19 cellular contexts compared by ENCODE assay signal in genomic region chr19:52217576-52217975, GRCh38. TPM values are rescaled to one million over a fixed set of nuclear protein-coding genes. Genes with fewer than 3 reads are reported as not detected.
DNase-seq lines count a peak whose midpoint lies in the region; ATAC-seq, FAIRE-seq and TF ChIP-seq lines count a peak whose summit lies in the region.
"Had no signal": no experiment of that assay in that cellular context is flagged by ENCODE, and none has a peak within 500 bp of the region (broad histone marks: within the 10 kb centered on the region; RNA-seq: fewer than 3 reads in every experiment).

No MANE protein-coding gene starts in this region.

- H3K9me1 ChIP-seq in K562 (ENCODE audit: control insufficient read depth, insufficient read depth, low read length): no peaks in the 10 kb centered on the region

- no peak overlapping the region for H2BK12ac ChIP-seq in mesenchymal stem cell (ENCODE audit: low read length in 2 of 2)

- no peak overlapping the region for H3K4me3 Mint-ChIP-seq in stimulated activated naive CD8-positive, alpha-beta T cell treated with anti-CD3 and anti-CD28 coated beads, Interleukin-15, amount 100 ng/mL, for 72 hours
- H3K4me3 Mint-ChIP-seq: CD4-positive, alpha-beta memory T cell; HFFc6 had no signal

- no peaks in the 10 kb centered on the region for H3K4me1 Mint-ChIP-seq in stimulated activated naive CD8-positive, alpha-beta T cell treated with anti-CD3 and anti-CD28 coated beads, Interleukin-15, amount 100 ng/mL, for 72 hours

- FAIRE-seq in K562 (lab: Jason Lieb, UNC): no peak

- ATAC-seq in left cardiac atrium (no peak), K562 (no peak)
- no peak for ATAC-seq in stimulated activated naive CD8-positive, alpha-beta T cell treated with anti-CD3 and anti-CD28 coated beads, Interleukin-15, amount 100 ng/mL, for 72 hours

- H3K9me3 ChIP-seq in right atrium auricular region (no peaks in the 10 kb centered on the region), K562 (replicated peaks; ENCODE audit: control insufficient read depth, insufficient read depth, low read depth, low read length) (no peaks in the 10 kb centered on the region), mesenchymal stem cell (ENCODE audit: control insufficient read depth, low read length) (peaks cover 8% of the 10 kb centered on the region)
- H3K9me3 ChIP-seq: BE2C had no signal

- no peaks in the 10 kb centered on the region for H3K27me3 ChIP-seq in right atrium auricular region
- no peaks in the 10 kb centered on the region for H3K27me3 ChIP-seq in K562 (ENCODE audit: control insufficient read depth in 2 of 2, insufficient read depth in 2 of 2, low read length in 2 of 2)
- H3K27me3 ChIP-seq in mesenchymal stem cell (ENCODE audit: control insufficient read depth in 1 of 2, insufficient read depth in 1 of 2, low read length in 2 of 2): no peaks in the 10 kb centered on the region
- H3K27me3 ChIP-seq: BE2C had no signal

- 98% methylated on average over 5 of the region's 5 CpGs for WGBS in K562 (ENCODE audit: insufficient coverage, low coverage, missing lambda C conversion rate)
- WGBS in mesenchymal stem cell: 97% methylated on average over 5 of the region's 5 CpGs

- H3K79me1 ChIP-seq in mesenchymal stem cell (replicated peaks; ENCODE audit: low read length, poor library complexity, severe bottlenecking): peaks cover 49% of the 10 kb centered on the region

- TF ChIP-seq POLR2A in K562 (conservative IDR thresholded peaks at IDR 0.05): no peak

- H3K4me2 ChIP-seq in K562 (ENCODE audit: insufficient read depth, low read length) (no peak overlapping the region), mesenchymal stem cell (ENCODE audit: low read length, poor library complexity, severe bottlenecking) (no peak overlapping the region)
- H3K4me2 ChIP-seq: PC-9 had no signal

- TF ChIP-seq CTCF in right atrium auricular region (IDR thresholded peaks at IDR 0.05): no peak
- TF ChIP-seq CTCF in K562 (IDR thresholded peaks at IDR 0.05 in 2 of 3, conservative IDR thresholded peaks at IDR 0.05 in 1 of 3; ENCODE audit: insufficient read depth in 2 of 3, low read depth in 1 of 3, low read length in 3 of 3): no peak

- no peak overlapping the region for H3K4me3 ChIP-seq in right atrium auricular region
- H3K4me3 ChIP-seq in K562: no peak overlapping the region
- H3K4me3 ChIP-seq in mesenchymal stem cell (ENCODE audit: insufficient read depth in 1 of 2, low read depth in 1 of 2, low read length in 2 of 2): no peak overlapping the region
- H3K4me3 ChIP-seq: PC-9 had no signal

- H3K27ac ChIP-seq in right atrium auricular region (no peak overlapping the region), K562 (ENCODE audit: extremely low read depth, low read depth, low read length) (no peak overlapping the region), mesenchymal stem cell (ENCODE audit: low read length, poor library complexity, severe bottlenecking) (no peak overlapping the region)
- H3K27ac ChIP-seq: PC-9 had no signal

- 0 out of 2 replicates have a peak, but pooled peaks cover 4% of the 10 kb centered on the region for H4K20me1 ChIP-seq in K562 (replicated peaks; ENCODE audit: control insufficient read depth, insufficient read depth, low read length)

- H3K14ac ChIP-seq in mesenchymal stem cell (ENCODE audit: low read length in 2 of 2): no peak overlapping the region

- H3K4me1 ChIP-seq in right atrium auricular region (no peaks in the 10 kb centered on the region), K562 (replicated peaks in 1 of 2; ENCODE audit: control insufficient read depth in 2 of 2, insufficient read depth in 2 of 2, low read length in 2 of 2) (no peaks in the 10 kb centered on the region), mesenchymal stem cell (ENCODE audit: control insufficient read depth, insufficient read depth, low read depth, low read length) (no peaks in the 10 kb centered on the region)
- H3K4me1 ChIP-seq: BE2C had no signal

- H2AK5ac ChIP-seq in mesenchymal stem cell (ENCODE audit: low read length, severe bottlenecking): no peak overlapping the region

- no peak overlapping the region for H2BK120ac ChIP-seq in mesenchymal stem cell (ENCODE audit: low read depth, low read length)

- H4K91ac ChIP-seq in mesenchymal stem cell (ENCODE audit: low read length): no peak overlapping the region

- peak overlapping the region; percentile 1 to 2 for H3K27ac Mint-ChIP-seq in stimulated activated naive CD8-positive, alpha-beta T cell treated with anti-CD3 and anti-CD28 coated beads, Interleukin-15, amount 100 ng/mL, for 72 hours
- H3K27ac Mint-ChIP-seq: HFFc6 had no signal

- H3K9me3 Mint-ChIP-seq in stimulated activated naive CD8-positive, alpha-beta T cell treated with anti-CD3 and anti-CD28 coated beads, Interleukin-15, amount 100 ng/mL, for 72 hours: no peaks in the 10 kb centered on the region

- no peak overlapping the region for H3K4ac ChIP-seq in mesenchymal stem cell (ENCODE audit: low read depth in 1 of 2, low read length in 2 of 2)

- intact Hi-C loops in left cardiac atrium (cut with DNase I) (no loop called here), K562 (cut with micrococcal nuclease) (no loop called here)

- H3K36me3 ChIP-seq in right atrium auricular region (peaks cover 100% of the 10 kb centered on the region), K562 (ENCODE audit: control insufficient read depth, insufficient read depth, low read length) (peaks cover 98% of the 10 kb centered on the region; the same call in 2 of the 3 replicates), mesenchymal stem cell (ENCODE audit: control insufficient read depth in 1 of 2, insufficient read depth in 2 of 2, low read depth in 1 of 2, low read length in 2 of 2) (peaks cover 86 to 100% of the 10 kb centered on the region in 2 experiments)

- no peaks in the 10 kb centered on the region for H3K27me3 Mint-ChIP-seq in stimulated activated naive CD8-positive, alpha-beta T cell treated with anti-CD3 and anti-CD28 coated beads, Interleukin-15, amount 100 ng/mL, for 72 hours
- H3K27me3 Mint-ChIP-seq: CD4-positive, alpha-beta memory T cell had no signal

- H2BK5ac ChIP-seq in mesenchymal stem cell (ENCODE audit: low read depth, low read length, poor library complexity, severe bottlenecking): no peak overlapping the region

- POLR2A ChIA-PET in K562 (lab: Yijun Ruan, JAX): no interaction called here

- H3K79me2 ChIP-seq in K562 (ENCODE audit: control insufficient read depth, insufficient read depth, low read length): no peaks in the 10 kb centered on the region

- H2AFZ ChIP-seq in K562 (ENCODE audit: low read depth, low read length) (no peak overlapping the region), mesenchymal stem cell (ENCODE audit: low read depth, low read length) (no peak overlapping the region)
- H2AFZ ChIP-seq: PC-9 had no signal

- no peak for TF ChIP-seq EP300 in K562 (IDR thresholded peaks at IDR 0.05; ENCODE audit: low read length)

- H3K9ac ChIP-seq in K562 (ENCODE audit: insufficient read depth in 1 of 2, low read depth in 2 of 2, low read length in 2 of 2) (no peak overlapping the region), mesenchymal stem cell (ENCODE audit: low read length) (no peak overlapping the region)

- no peak overlapping the region for H2BK15ac ChIP-seq in mesenchymal stem cell (ENCODE audit: low read depth, poor library complexity, severe bottlenecking)

- no peak overlapping the region for H3K23ac ChIP-seq in mesenchymal stem cell (ENCODE audit: low read length in 2 of 2)

- CTCF ChIA-PET in K562 (lab: Yijun Ruan, JAX; ENCODE audit: low intra/inter-chr PET ratio): no interaction called here

- peak overlapping the region; percentile 27 for H4K8ac ChIP-seq in mesenchymal stem cell (ENCODE audit: low read length)

- DNase-seq in right atrium auricular region (ENCODE audit: low spot score) (peak; percentile 48), left cardiac atrium (no peak), K562 (ENCODE audit: extremely low read depth in 1 of 4, low spot score in 3 of 4) (peak in 2 of 4 experiments; percentile 34 to 47), mesenchymal stem cell (no peak), HK-2 (ENCODE audit: unreplicated experiment) (no peak), NCI-H1105 treated with DMSO at 0.1 percent for 48 hours (lab: John Stamatoyannopoulos, UW) (no peak)
- DNase-seq in stimulated activated naive CD8-positive, alpha-beta T cell treated with anti-CD3 and anti-CD28 coated beads, Interleukin-15, amount 100 ng/mL, for 72 hours: no peak
- no peak for DNase-seq in stimulated activated CD4-positive, alpha-beta T cell treated with anti-CD3 and anti-CD28 coated beads, Interleukin-4, amount 100 ng/mL, for 4 hours
- DNase-seq: BE2C; CD4-positive, alpha-beta memory T cell; GOT3; HFFc6; Kasumi-1; NCI-H1417; NCI-H1930; NCI-H2171; NCI-H446 treated with DMSO at 0.1 percent for 48 hours; NCI-H774; PC-9 had no signal

- BruUV-seq in K562 (replicated peaks; lab: Mats Ljungman, UMichigan): no TSS peak

- TF ChIP-seq RAD21 in K562 (CRISPR knock-in tag; conservative IDR thresholded peaks at IDR 0.05 in 1 of 2, IDR thresholded peaks at IDR 0.05 in 1 of 2): no peak

- no peak overlapping the region for H3K18ac ChIP-seq in mesenchymal stem cell (ENCODE audit: low read depth in 1 of 2, low read length in 2 of 2)

- in situ Hi-C loops in K562 (cut with MboI): no loop called here

RNA-seq across cellular contexts. Expression of gene PPP2R1A, which starts 27.7 kb away (rescaled TPM):
- total RNA-seq in right atrium auricular region (100 to 1,000 TPM; 284 to 322 TPM), left cardiac atrium (100 to 1,000 TPM; 276 to 389 TPM), K562 (2014; rRNA removed) (70.1 and 109 TPM in 2 replicates), K562 (2014; rRNA removed; fragmentation: Illumina TruSeq; extraction: Trizol) (57.1 and 82.6 TPM in 2 replicates), K562 (2015; rRNA removed; fragmentation: Illumina TruSeq; extraction: Trizol) (60.4 and 62.8 TPM in 2 replicates), K562 (2021) (203 and 211 TPM in 2 replicates)
- total RNA-seq in K562 (2011; cell fraction: chromatin; rRNA removed; ENCODE audit: low replicate concordance): 81.8 and 144 TPM in 2 replicates
- 101 and 118 TPM in 2 replicates for total RNA-seq in K562 (2011; cell fraction: nucleolus; rRNA removed)
- 97.3 and 106 TPM in 2 replicates for total RNA-seq in K562 (2011; cell fraction: nucleoplasm; rRNA removed)
- polyA plus RNA-seq in K562 (2011; rRNA removed) (76.1 and 136 TPM in 2 replicates), K562 (2014; fragmentation: Illumina TruSeq; extraction: Trizol) (151 and 153 TPM in 2 replicates), K562 (2014; fragmentation: Nextera tagmentation; extraction: Ambion mirVana) (10 to 100 TPM; 10.1 to 16.0 TPM), K562 (2014; rRNA removed) (64.3 and 73.6 TPM in 2 replicates)
- 94.5 and 135 TPM in 2 replicates for polyA plus RNA-seq in K562 (2011; cell fraction: cytosol; rRNA removed)
- polyA plus RNA-seq in K562 (2011; cell fraction: nucleus; rRNA removed): 73.6 and 105 TPM in 2 replicates
- 164 and 276 TPM in 2 replicates for polyA plus RNA-seq in K562 (2012)
- polyA minus RNA-seq in K562 (2011; rRNA and poly(A)+ RNA removed): 119 and 129 TPM in 2 replicates
- 148 and 155 TPM in 2 replicates for polyA minus RNA-seq in K562 (2011; cell fraction: cytosol; rRNA and poly(A)+ RNA removed)
- polyA minus RNA-seq in K562 (2011; cell fraction: nucleus; rRNA and poly(A)+ RNA removed): 49.5 and 68.0 TPM in 2 replicates
- polyA plus RNA-seq in mesenchymal stem cell (2013, experiment 1 of 2): 105 TPM
- polyA plus RNA-seq in mesenchymal stem cell (2013, experiment 2 of 2): 103 TPM

RNA-seq across cellular contexts. Expression of gene ZNF836, which starts 46.2 kb away (rescaled TPM):
- total RNA-seq in right atrium auricular region: 1 to 10 TPM; 2.2 to 7.6 TPM
- 10 to 100 TPM in 1 of 2 donors, 1 to 10 TPM in 1; 8.9 to 10.5 TPM for total RNA-seq in left cardiac atrium
- total RNA-seq in K562 (2011; cell fraction: chromatin; rRNA removed; ENCODE audit: low replicate concordance): 0.97 TPM in 1 of 2 replicates, not detected in the other
- not detected in 2 replicates for total RNA-seq in K562 (2011; cell fraction: nucleolus; rRNA removed)
- 0.15 and 0.69 TPM in 2 replicates for total RNA-seq in K562 (2011; cell fraction: nucleoplasm; rRNA removed)
- total RNA-seq in K562 (2014; rRNA removed): 0.20 and 0.50 TPM in 2 replicates
- 0.19 and 0.69 TPM in 2 replicates for total RNA-seq in K562 (2014; rRNA removed; fragmentation: Illumina TruSeq; extraction: Trizol)
- total RNA-seq in K562 (2015; rRNA removed; fragmentation: Illumina TruSeq; extraction: Trizol): 0.15 and 0.65 TPM in 2 replicates
- 0.51 and 0.78 TPM in 2 replicates for total RNA-seq in K562 (2021)
- polyA plus RNA-seq in K562 (2011; rRNA removed): not detected in 2 replicates
- 0.21 TPM in 1 of 2 replicates, not detected in the other for polyA plus RNA-seq in K562 (2011; cell fraction: cytosol; rRNA removed)
- 0.18 TPM in 1 of 2 replicates, not detected in the other for polyA plus RNA-seq in K562 (2011; cell fraction: nucleus; rRNA removed)
- polyA plus RNA-seq in K562 (2012): 0.68 and 1.7 TPM in 2 replicates
- 0.67 and 1.1 TPM in 2 replicates for polyA plus RNA-seq in K562 (2014; fragmentation: Illumina TruSeq; extraction: Trizol)
- under 1 TPM; 0.24 to 0.64 TPM for polyA plus RNA-seq in K562 (2014; fragmentation: Nextera tagmentation; extraction: Ambion mirVana)
- not detected in 2 replicates for polyA plus RNA-seq in K562 (2014; rRNA removed)
- polyA minus RNA-seq in K562 (2011; rRNA and poly(A)+ RNA removed): 0.06 TPM in 1 of 2 replicates, not detected in the other
- polyA minus RNA-seq in K562 (2011; cell fraction: cytosol; rRNA and poly(A)+ RNA removed): not detected in 2 replicates
- not detected in 2 replicates for polyA minus RNA-seq in K562 (2011; cell fraction: nucleus; rRNA and poly(A)+ RNA removed)
- 9.6 TPM for polyA plus RNA-seq in mesenchymal stem cell (2013, experiment 1 of 2)
- polyA plus RNA-seq in mesenchymal stem cell (2013, experiment 2 of 2): 9.7 TPM

RNA-seq across cellular contexts. Expression of gene ZNF766, which starts 51.8 kb away (rescaled TPM):
- total RNA-seq in right atrium auricular region (1 to 10 TPM; 4.1 to 5.0 TPM), left cardiac atrium (10 to 100 TPM; 12.5 to 14.1 TPM), K562 (2014; rRNA removed) (6.7 and 7.9 TPM in 2 replicates), K562 (2014; rRNA removed; fragmentation: Illumina TruSeq; extraction: Trizol) (21.2 and 26.4 TPM in 2 replicates), K562 (2015; rRNA removed; fragmentation: Illumina TruSeq; extraction: Trizol) (10.7 and 11.2 TPM in 2 replicates), K562 (2021) (8.9 and 11.0 TPM in 2 replicates)
- 29.9 and 51.8 TPM in 2 replicates for total RNA-seq in K562 (2011; cell fraction: chromatin; rRNA removed; ENCODE audit: low replicate concordance)
- 12.7 and 14.2 TPM in 2 replicates for total RNA-seq in K562 (2011; cell fraction: nucleolus; rRNA removed)
- total RNA-seq in K562 (2011; cell fraction: nucleoplasm; rRNA removed): 28.6 and 38.4 TPM in 2 replicates
- polyA plus RNA-seq in K562 (2011; rRNA removed) (12.0 and 17.1 TPM in 2 replicates), K562 (2014; fragmentation: Illumina TruSeq; extraction: Trizol) (15.5 and 18.5 TPM in 2 replicates), K562 (2014; fragmentation: Nextera tagmentation; extraction: Ambion mirVana) (10 to 100 TPM in 1 of 2 experiments, 1 to 10 TPM in 1; 9.0 to 23.0 TPM), K562 (2014; rRNA removed) (7.1 and 10.2 TPM in 2 replicates)
- 2.6 and 5.7 TPM in 2 replicates for polyA plus RNA-seq in K562 (2011; cell fraction: cytosol; rRNA removed)
- 4.4 and 4.9 TPM in 2 replicates for polyA plus RNA-seq in K562 (2011; cell fraction: nucleus; rRNA removed)
- polyA plus RNA-seq in K562 (2012): 11.8 and 12.2 TPM in 2 replicates
- polyA minus RNA-seq in K562 (2011; rRNA and poly(A)+ RNA removed): 27.2 and 29.3 TPM in 2 replicates
- 5.7 and 9.8 TPM in 2 replicates for polyA minus RNA-seq in K562 (2011; cell fraction: cytosol; rRNA and poly(A)+ RNA removed)
- polyA minus RNA-seq in K562 (2011; cell fraction: nucleus; rRNA and poly(A)+ RNA removed): 2.8 and 11.1 TPM in 2 replicates
- polyA plus RNA-seq in mesenchymal stem cell (2013, experiment 1 of 2): 4.2 TPM
- 5.2 TPM for polyA plus RNA-seq in mesenchymal stem cell (2013, experiment 2 of 2)
